In genomic region chr7:106865130-106866115, GRCh38 we compare ENCODE assay signal across 8 cellular contexts. TPM values are rescaled to one million over a fixed set of nuclear protein-coding genes. Genes with fewer than 3 reads are reported as not detected.
DNase-seq lines count a peak whose midpoint lies in the region; ATAC-seq and TF ChIP-seq lines count a peak whose summit lies in the region.

Gene PIK3CG (plus strand): TSS chr7:106865282. CDS start chr7:106867562, 2,280 bp downstream.

- peak within 1 kb of the TSS; percentile 91 for H3K4me3 Mint-ChIP-seq in activated CD8-positive, alpha-beta T cell treated with anti-CD3 and anti-CD28 coated beads for 36 hours
- H3K4me3 Mint-ChIP-seq in memory B cell (peak within 1 kb of the TSS; percentile 96), progenitor cell of endocrine pancreas (ENCODE audit: low read depth) (no peak within 1 kb of the TSS), HFFc6 (no peak within 1 kb of the TSS)

- POLR2A ChIA-PET in activated CD8-positive, alpha-beta T cell treated with anti-CD3 and anti-CD28 coated beads for 36 hours (lab: Charles Lee) = interaction anchor here (1.5 kb wide), 1 partner anchor 304 kb away, joined by 4 read pairs; no protein-coding TSS in a partner anchor

- ATAC-seq in GM19395 (IDR thresholded peaks at IDR 0.05; ENCODE audit: unreplicated experiment) = peak; percentile 69
- ATAC-seq in HG03439 (IDR thresholded peaks at IDR 0.05; ENCODE audit: unreplicated experiment) = peak; percentile 57
- ATAC-seq in activated CD8-positive, alpha-beta T cell treated with anti-CD3 and anti-CD28 coated beads for 36 hours = peak; percentile 84
- ATAC-seq in memory B cell (ENCODE audit: low read depth) = peak; percentile 89

- peaks cover 69% of the 10 kb centered on the region for H3K4me1 Mint-ChIP-seq in activated CD8-positive, alpha-beta T cell treated with anti-CD3 and anti-CD28 coated beads for 36 hours (ENCODE audit: low read depth)
- peaks cover 42% of the 10 kb centered on the region for H3K4me1 Mint-ChIP-seq in memory B cell
- H3K4me1 Mint-ChIP-seq in progenitor cell of endocrine pancreas (ENCODE audit: low read depth) = no peaks in the 10 kb centered on the region
- H3K4me1 Mint-ChIP-seq in HFFc6 (ENCODE audit: low read depth) = no peaks in the 10 kb centered on the region

- no peak for TF ChIP-seq CTCF in activated CD8-positive, alpha-beta T cell treated with anti-CD3 and anti-CD28 coated beads for 36 hours (IDR thresholded peaks at IDR 0.05)
- no peak for TF ChIP-seq CTCF in progenitor cell of endocrine pancreas (IDR thresholded peaks at IDR 0.05; ENCODE audit: unreplicated experiment)
- TF ChIP-seq CTCF in HFFc6 (IDR thresholded peaks at IDR 0.05) = no peak

- DNase-seq in CD1c-positive myeloid dendritic cell (ENCODE audit: extremely low spot score) (peak; percentile 91), memory B cell (ENCODE audit: low spot score in 2 of 2) (peak; percentile 43 to 65), progenitor cell of endocrine pancreas (ENCODE audit: low spot score, unreplicated experiment) (no peak), cerebellar cortex (ENCODE audit: low spot score) (no peak), HFFc6 (no peak)
- peak; percentile 27 for DNase-seq in activated CD8-positive, alpha-beta T cell treated with anti-CD3 and anti-CD28 coated beads for 36 hours

- H3K9me3 Mint-ChIP-seq in activated CD8-positive, alpha-beta T cell treated with anti-CD3 and anti-CD28 coated beads for 36 hours = peaks cover 4% of the 10 kb centered on the region
- H3K9me3 Mint-ChIP-seq in memory B cell (no peaks in the 10 kb centered on the region), progenitor cell of endocrine pancreas (ENCODE audit: low read depth) (no peaks in the 10 kb centered on the region), HFFc6 (no peaks in the 10 kb centered on the region)

- intact Hi-C loops in activated CD8-positive, alpha-beta T cell treated with anti-CD3 and anti-CD28 coated beads for 36 hours (cut with micrococcal nuclease) = no loop called here

- peak within 1 kb of the TSS; percentile 95 for H3K27ac Mint-ChIP-seq in activated CD8-positive, alpha-beta T cell treated with anti-CD3 and anti-CD28 coated beads for 36 hours
- H3K27ac Mint-ChIP-seq in memory B cell (peak within 1 kb of the TSS; percentile 95), progenitor cell of endocrine pancreas (no peak within 1 kb of the TSS), HFFc6 (no peak within 1 kb of the TSS)

- CTCF ChIA-PET in activated CD8-positive, alpha-beta T cell treated with anti-CD3 and anti-CD28 coated beads for 36 hours (lab: Charles Lee) = interaction anchor here (0.6 to 1.2 kb wide), 2 partner anchors 54 to 1334 kb away, joined by 3 read pairs; no protein-coding TSS in a partner anchor

- H3K36me3 Mint-ChIP-seq in activated CD8-positive, alpha-beta T cell treated with anti-CD3 and anti-CD28 coated beads for 36 hours (ENCODE audit: low read depth) = peaks cover 40% of the 10 kb centered on the region
- peaks cover 18% of the 10 kb centered on the region for H3K36me3 Mint-ChIP-seq in memory B cell
- H3K36me3 Mint-ChIP-seq in progenitor cell of endocrine pancreas (ENCODE audit: insufficient read depth) = no peaks in the 10 kb centered on the region
- no peaks in the 10 kb centered on the region for H3K36me3 Mint-ChIP-seq in HFFc6 (ENCODE audit: low read depth)

- no peaks in the 10 kb centered on the region for H3K27me3 Mint-ChIP-seq in activated CD8-positive, alpha-beta T cell treated with anti-CD3 and anti-CD28 coated beads for 36 hours
- no peaks in the 10 kb centered on the region for H3K27me3 Mint-ChIP-seq in memory B cell
- peaks cover 3% of the 10 kb centered on the region for H3K27me3 Mint-ChIP-seq in progenitor cell of endocrine pancreas
- peaks cover 12% of the 10 kb centered on the region for H3K27me3 Mint-ChIP-seq in HFFc6 (ENCODE audit: insufficient read depth)

RNA-seq across cellular contexts. Expression of gene PIK3CG, which starts in this region (rescaled TPM):
- 10 to 100 TPM; 26.8 to 27.0 TPM for total RNA-seq in activated CD8-positive, alpha-beta T cell treated with anti-CD3 and anti-CD28 coated beads for 36 hours
- not detected in 2 replicates for total RNA-seq in progenitor cell of endocrine pancreas
- total RNA-seq in HFFc6 (2021; fragmentation: NEBNext Ultra II Directional; extraction: Animal tissue kit (Norgen Biotek cat#: 25700)) = not detected

Comparison
In these comparisons a context has a peak if more than half of its experiments do, and no peak if none do; other contexts are left out.
1. RNA of gene PIK3CG (total RNA-seq): 26.8 to 27.0 TPM in activated CD8-positive, alpha-beta T cell treated with anti-CD3 and anti-CD28 coated beads for 36 hours; not detected in progenitor cell of endocrine pancreas and not detected in HFFc6; every median in the first group is over 10 times any median in the second.
2. DNase-seq: peak in CD1c-positive myeloid dendritic cell (single experiment), activated CD8-positive, alpha-beta T cell treated with anti-CD3 and anti-CD28 coated beads for 36 hours (single experiment) and memory B cell (2 of 2); none in progenitor cell of endocrine pancreas (single experiment), cerebellar cortex (single experiment) and HFFc6 (single experiment).
3. H3K27ac Mint-ChIP-seq: peak in activated CD8-positive, alpha-beta T cell treated with anti-CD3 and anti-CD28 coated beads for 36 hours (single experiment) and memory B cell (single experiment); none in progenitor cell of endocrine pancreas (single experiment) and HFFc6 (single experiment).
4. H3K4me3 Mint-ChIP-seq: peak in activated CD8-positive, alpha-beta T cell treated with anti-CD3 and anti-CD28 coated beads for 36 hours (single experiment) and memory B cell (single experiment); none in progenitor cell of endocrine pancreas (single experiment) and HFFc6 (single experiment).
5. Peak in every context shown above with its lines, with median percentiles within 50 percentile points of each other: ATAC-seq.